8 cellular contexts compared by ENCODE assay signal in genomic region chr9:131707677-131708612, GRCh38. TPM values are rescaled to one million over a fixed set of nuclear protein-coding genes. Genes with fewer than 3 reads are reported as not detected.
DNase-seq lines count a peak whose midpoint lies in the region; ATAC-seq and TF ChIP-seq lines count a peak whose summit lies in the region.

No MANE protein-coding gene starts in this region.

- H3K4me3 ChIP-seq in GM06990 (replicated peaks; ENCODE audit: low read depth, low read length) (peak overlapping the region; percentile 42), lower lobe of right lung (peak overlapping the region; percentile 18)

- no peaks in the 10 kb centered on the region for H3K9me3 Mint-ChIP-seq in MCF 10A (ENCODE audit: unreplicated experiment)

- POLR2A ChIA-PET in MCF 10A (lab: Yijun Ruan, JAX): interaction anchor here (1.0 to 4.1 kb wide), 9 partner anchors 15 to 101 kb away, joined by 3 to 25 read pairs (median 5); no protein-coding TSS in a partner anchor

- peaks cover 95% of the 10 kb centered on the region for H3K4me1 ChIP-seq in lower lobe of right lung

- ATAC-seq in lower lobe of right lung: peak; percentile 86 to 88
- no peak for ATAC-seq in GM21423 (IDR thresholded peaks at IDR 0.05; ENCODE audit: unreplicated experiment)
- ATAC-seq in GM21717 (IDR thresholded peaks at IDR 0.05; ENCODE audit: unreplicated experiment): no peak
- ATAC-seq in GM21526 (IDR thresholded peaks at IDR 0.05; ENCODE audit: low FRiP score, unreplicated experiment): no peak

- no peaks in the 10 kb centered on the region for H3K27me3 Mint-ChIP-seq in MCF 10A (ENCODE audit: insufficient read depth, unreplicated experiment)

- H3K9me3 ChIP-seq in lower lobe of right lung: no peaks in the 10 kb centered on the region

- TF ChIP-seq CTCF in GM06990 (IDR thresholded peaks at IDR 0.05; ENCODE audit: insufficient read depth, low read length, poor library complexity, severe bottlenecking) (no peak), MCF 10A (IDR thresholded peaks at IDR 0.05; ENCODE audit: unreplicated experiment) (no peak), lower lobe of right lung (IDR thresholded peaks at IDR 0.05) (no peak)

- CTCF ChIA-PET in MCF 10A (lab: Yijun Ruan, JAX): interaction anchor here (0.6 to 1.0 kb wide), 2 partner anchors 12 to 24 kb away, joined by 3 read pairs; no protein-coding TSS in a partner anchor

- H3K4me1 Mint-ChIP-seq in MCF 10A (ENCODE audit: insufficient read depth, unreplicated experiment): peaks cover 40% of the 10 kb centered on the region

- H3K27ac ChIP-seq in lower lobe of right lung: peak overlapping the region; percentile 71

- H3K27me3 ChIP-seq in GM06990 (replicated peaks; ENCODE audit: control insufficient read depth, insufficient read depth, low read length): no peaks in the 10 kb centered on the region
- no peaks in the 10 kb centered on the region for H3K27me3 ChIP-seq in lower lobe of right lung (ENCODE audit: low read depth)

- no peaks in the 10 kb centered on the region for H3K36me3 ChIP-seq in GM06990 (ENCODE audit: control insufficient read depth, insufficient read depth, low read length)
- no peaks in the 10 kb centered on the region for H3K36me3 ChIP-seq in lower lobe of right lung

- DNase-seq in GM06990 (ENCODE audit: extremely low read depth, insufficient read length) (no peak), NCI-H774 (lab: John Stamatoyannopoulos, UW) (peak; percentile 31), MCF 10A (ENCODE audit: unreplicated experiment) (peak; percentile 53), lower lobe of right lung (peak; percentile 78), mesenteric fat pad (ENCODE audit: low spot score) (no peak)

- H3K27ac Mint-ChIP-seq in MCF 10A (ENCODE audit: low read depth, unreplicated experiment): peak overlapping the region; percentile 83

- H3K36me3 Mint-ChIP-seq in MCF 10A (ENCODE audit: insufficient read depth, unreplicated experiment): no peaks in the 10 kb centered on the region

- BruUV-seq in MCF 10A (replicated peaks; lab: Mats Ljungman, UMichigan): no TSS peak

- no peak overlapping the region for H3K4me3 Mint-ChIP-seq in MCF 10A (ENCODE audit: unreplicated experiment)

- intact Hi-C loops in MCF 10A (cut with micrococcal nuclease): no loop called here
- intact Hi-C loops in lower lobe of right lung (cut with DNase I): no loop called here

RNA-seq across cellular contexts. Expression of gene RAPGEF1, which starts 31.9 kb away (rescaled TPM):
- total RNA-seq in MCF 10A (2022) (55.4 and 73.0 TPM in 2 replicates), lower lobe of right lung (146 TPM), mesenteric fat pad (106 TPM)

Comparison
In these comparisons a context has a peak if more than half of its experiments do, and no peak if none do; other contexts are left out.
1. DNase-seq: peak in NCI-H774 (single experiment), MCF 10A (single experiment) and lower lobe of right lung (single experiment); none in GM06990 (single experiment) and mesenteric fat pad (single experiment).
2. ATAC-seq: peak in lower lobe of right lung (2 of 2); none in GM21423 (single experiment), GM21717 (single experiment) and GM21526 (single experiment).